ENCODE assay signal across 10 cellular contexts in the genomic region with DNA sequence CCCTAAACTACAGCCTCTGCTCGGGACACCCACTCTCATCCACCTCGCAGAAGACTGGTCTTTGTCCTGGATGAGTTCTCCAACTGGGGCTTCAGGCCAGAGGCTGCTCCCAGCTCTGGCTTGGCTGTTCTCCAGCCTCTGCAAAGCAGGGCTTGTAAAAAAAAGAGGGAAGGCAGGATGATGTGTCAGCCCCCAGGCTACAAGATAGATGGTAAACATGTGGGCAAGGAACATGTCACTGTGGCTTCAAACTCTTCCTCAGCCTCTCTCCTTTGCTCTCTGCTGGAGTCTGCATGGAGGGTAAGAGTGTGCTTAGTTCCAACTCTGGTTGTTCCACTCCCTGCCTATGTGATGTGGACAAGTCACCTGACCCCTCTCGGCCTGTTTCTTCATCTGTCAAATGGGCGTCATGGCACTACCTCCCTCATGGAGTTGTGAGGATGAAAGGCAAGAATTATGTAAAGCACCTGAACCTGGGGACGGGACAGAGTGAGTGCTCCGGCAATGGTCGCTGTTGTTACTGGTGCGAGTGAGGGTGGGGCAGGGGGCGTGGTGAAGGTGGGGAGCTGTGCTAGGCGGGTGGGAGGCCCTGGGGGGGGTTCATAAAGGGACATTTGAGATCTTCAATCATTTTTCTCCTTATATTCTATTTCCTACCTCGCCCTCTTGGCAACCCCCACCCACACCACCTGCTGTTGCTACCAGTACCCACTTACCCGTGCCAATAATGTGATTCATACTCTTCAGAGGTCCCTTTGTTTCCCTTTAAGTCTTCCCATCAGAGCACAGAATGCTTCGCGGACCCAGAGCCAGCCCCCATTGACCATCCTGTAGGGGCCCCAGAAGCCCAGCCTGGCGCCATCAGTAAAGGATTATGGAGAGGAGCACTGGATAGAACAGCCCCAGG.
A peak's percentile ranks its signal among the peaks of the same experiment; 100 is the strongest.
DNase-seq lines count a peak whose midpoint lies in the region; ATAC-seq lines count a peak whose summit lies in the region.
"Had no signal": no experiment of that assay in that cellular context is flagged by ENCODE, and none has a peak within 500 bp of the region (broad histone marks: within the 10 kb centered on the region; RNA-seq: fewer than 3 reads in every experiment).

No MANE protein-coding gene starts in this region.

- ATAC-seq in GM19452 (IDR thresholded peaks at IDR 0.05; ENCODE audit: unreplicated experiment), result no peak

- H3K27me3 ChIP-seq in rectal smooth muscle tissue (ENCODE audit: control insufficient read depth, insufficient read depth, low read length), result no peaks in the 10 kb centered on the region

- peak; percentile 5 for DNase-seq in NCI-H1436 treated with DMSO at 0.1 percent for 48 hours (lab: John Stamatoyannopoulos, UW)
- DNase-seq in NCI-H1436 (lab: John Stamatoyannopoulos, UW), result no peak
- DNase-seq in NCI-H226, result peak; percentile 65
- peak; percentile 73 for DNase-seq in epithelial cell of prostate (ENCODE audit: low read depth, low spot score)
- DNase-seq in stimulated activated CD4-positive, alpha-beta T cell treated with anti-CD3 and anti-CD28 coated beads, Interleukin-4, amount 100 ng/mL, for 4 hours, result no peak
- DNase-seq in AML-193 (lab: John Stamatoyannopoulos, UW), result no peak
- DNase-seq: effector memory CD4-positive, alpha-beta T cell; NCI-H2107 had no signal

- H3K4me3 ChIP-seq in rectal smooth muscle tissue (ENCODE audit: low read length), result no peak overlapping the region

- H3K36me3 ChIP-seq in rectal smooth muscle tissue (ENCODE audit: control insufficient read depth, insufficient read depth, low read length), result peaks cover 3% of the 10 kb centered on the region

- H3K27ac ChIP-seq in epithelial cell of prostate (no peak overlapping the region), rectal smooth muscle tissue (ENCODE audit: low read depth, low read length) (peak overlapping the region; percentile 90)

- peaks cover 30% of the 10 kb centered on the region for H3K4me1 ChIP-seq in rectal smooth muscle tissue (ENCODE audit: control insufficient read depth, insufficient read depth, low read length)

- no peak overlapping the region for H3K9ac ChIP-seq in rectal smooth muscle tissue (ENCODE audit: low read length)

Comparison
In these comparisons a context has a peak if more than half of its experiments do, and no peak if none do; other contexts are left out.
1. DNase-seq: peak in NCI-H1436 treated with DMSO at 0.1 percent for 48 hours (single experiment), NCI-H226 (single experiment) and epithelial cell of prostate (single experiment); none in NCI-H1436 (single experiment), stimulated activated CD4-positive, alpha-beta T cell treated with anti-CD3 and anti-CD28 coated beads, Interleukin-4, amount 100 ng/mL, for 4 hours (0 of 2) and AML-193 (0 of 2).